ENCODE assay signal across 11 cellular contexts in genomic region chr15:89577776-89578115, GRCh38. TPM values are rescaled to one million over a fixed set of nuclear protein-coding genes. Genes with fewer than 3 reads are reported as not detected.
DNase-seq lines count a peak whose midpoint lies in the region; ATAC-seq, FAIRE-seq and TF ChIP-seq lines count a peak whose summit lies in the region.
"Had no signal": no experiment of that assay in that cellular context is flagged by ENCODE, and none has a peak within 500 bp of the region (broad histone marks: within the 10 kb centered on the region; RNA-seq: fewer than 3 reads in every experiment).

No MANE protein-coding gene starts in this region.

- H3K4me3 ChIP-seq in GM06990 (replicated peaks; ENCODE audit: low read depth, low read length) = peak overlapping the region; percentile 47
- no peak overlapping the region; the same call in 1 of the 2 replicates for H3K4me3 ChIP-seq in IMR-90 (ENCODE audit: insufficient read depth, low read depth, low read length)
- peak overlapping the region; percentile 80 for H3K4me3 ChIP-seq in GM12878
- no peak overlapping the region for H3K4me3 ChIP-seq in left ventricle myocardium inferior
- H3K4me3 ChIP-seq: heart left ventricle had no signal

- TF ChIP-seq RAD21 in IMR-90 (IDR thresholded peaks at IDR 0.05; ENCODE audit: low read length) (no peak), GM12878 (IDR thresholded peaks at IDR 0.05; ENCODE audit: insufficient read depth, low read depth, low read length) (no peak)

- no peak overlapping the region for H2AFZ ChIP-seq in IMR-90 (replicated peaks; ENCODE audit: low read length, poor library complexity)
- peak overlapping the region; percentile 28 for H2AFZ ChIP-seq in GM12878 (ENCODE audit: control insufficient read depth, low read depth, low read length)

- H3K36me3 Mint-ChIP-seq in neural crest cell (ENCODE audit: low read depth) = peaks cover 8% of the 10 kb centered on the region

- H4K20me1 ChIP-seq in IMR-90 (ENCODE audit: insufficient read depth, low read length) = peaks cover 3% of the 10 kb centered on the region; the same call in 1 of the 2 replicates
- no peaks in the 10 kb centered on the region for H4K20me1 ChIP-seq in GM12878 (ENCODE audit: control insufficient read depth, insufficient read depth)

- H3K36me3 ChIP-seq in GM06990 (ENCODE audit: control insufficient read depth, insufficient read depth, low read length) (no peaks in the 10 kb centered on the region; the same call in 1 of the 2 replicates), IMR-90 (ENCODE audit: control insufficient read depth, insufficient read depth, low read length) (peaks cover 2% of the 10 kb centered on the region; the same call in 1 of the 2 replicates), GM12878 (ENCODE audit: control insufficient read depth in 2 of 2, insufficient read depth in 2 of 2, low read length in 1 of 2) (peaks cover 2 to 4% of the 10 kb centered on the region in 2 experiments; a peak in 2 of 4 replicates), left ventricle myocardium inferior (no peaks in the 10 kb centered on the region)
- H3K36me3 ChIP-seq: heart left ventricle had no signal

- H2BK15ac ChIP-seq in IMR-90 (ENCODE audit: low read depth, low read length) = no peak overlapping the region

- H3K9me1 ChIP-seq in IMR-90 (ENCODE audit: insufficient read depth, low read length) = no peaks in the 10 kb centered on the region

- dilution Hi-C loops in IMR-90 (cut with HindIII; ENCODE audit: low sequenced_read_pairs, unreplicated experiment) = no loop called here

- no peak overlapping the region for H2BK20ac ChIP-seq in IMR-90 (ENCODE audit: low read depth, low read length)

- H3K4me1 ChIP-seq in IMR-90 (ENCODE audit: control insufficient read depth, insufficient read depth, low read length) (peaks cover 3% of the 10 kb centered on the region; the same call in 1 of the 2 replicates), GM12878 (ENCODE audit: control insufficient read depth, insufficient read depth, low read length) (peaks cover 3% of the 10 kb centered on the region; the same call in 1 of the 2 replicates), left ventricle myocardium inferior (peaks cover 11% of the 10 kb centered on the region)

- ATAC-seq in IMR-90 (ENCODE audit: low read depth) = no peak
- no peak for ATAC-seq in GM12878
- no peak for ATAC-seq in HG02610 (IDR thresholded peaks at IDR 0.05; ENCODE audit: unreplicated experiment)
- ATAC-seq: heart left ventricle had no signal

- no peak for TF ChIP-seq POLR2A in IMR-90 (IDR thresholded peaks at IDR 0.05; ENCODE audit: low read depth, low read length)
- TF ChIP-seq POLR2A in GM12878 (IDR thresholded peaks at IDR 0.05; ENCODE audit: low read depth, low read length) = no peak

- no peak overlapping the region for H3K56ac ChIP-seq in IMR-90 (ENCODE audit: extremely low read depth, insufficient read depth, low read length)

- H4K5ac ChIP-seq in IMR-90 (ENCODE audit: low read depth, low read length) = peak overlapping the region; percentile 52

- H2AK9ac ChIP-seq in IMR-90 (replicated peaks; ENCODE audit: low read depth, low read length, poor library complexity) = no peak overlapping the region

- H3K14ac ChIP-seq in IMR-90 (replicated peaks; ENCODE audit: low read depth, low read length) = no peak overlapping the region

- H3K27ac Mint-ChIP-seq in neural crest cell (ENCODE audit: unreplicated experiment) = peak overlapping the region; percentile 45

- H3K9me3 Mint-ChIP-seq in neural crest cell = no peaks in the 10 kb centered on the region

- DNase-seq in GM06990 (ENCODE audit: extremely low read depth, insufficient read length) (no peak), IMR-90 (no peak), GM12878 (ENCODE audit: low read depth, low spot score) (no peak), neural crest cell (ENCODE audit: low read depth, low spot score) (no peak), left ventricle myocardium inferior (no peak), AML-193 (lab: John Stamatoyannopoulos, UW) (no peak)
- DNase-seq: heart left ventricle; NCI-H2171; stimulated activated CD4-positive, alpha-beta T cell treated with anti-CD3 and anti-CD28 coated beads, Interleukin-2, amount 100 ng/mL, for 24 hours; substantia nigra had no signal

- H2BK5ac ChIP-seq in IMR-90 (ENCODE audit: low read depth, low read length, poor library complexity, severe bottlenecking) = no peak overlapping the region

- H3K9me3 ChIP-seq in IMR-90 (ENCODE audit: control insufficient read depth, insufficient read depth, low read length) (no peaks in the 10 kb centered on the region), GM12878 (replicated peaks; ENCODE audit: control insufficient read depth, insufficient read depth, low read length) (no peaks in the 10 kb centered on the region), left ventricle myocardium inferior (replicated peaks) (no peaks in the 10 kb centered on the region)
- H3K9me3 ChIP-seq: heart left ventricle had no signal

- peak overlapping the region; percentile 11; the same call in 1 of the 2 replicates for H3K23ac ChIP-seq in IMR-90 (ENCODE audit: low read depth, low read length)

- POLR2A ChIA-PET in IMR-90 (lab: Charles Lee; ENCODE audit: unreplicated experiment) (no interaction called here), GM12878 (lab: Charles Lee) (interaction anchor here (0.6 kb wide), 1 partner anchor 17 kb away, joined by 3 read pairs; no protein-coding TSS in a partner anchor)

- H4K91ac ChIP-seq in IMR-90 (ENCODE audit: insufficient read depth, low read depth, low read length) = no peak overlapping the region

- TF ChIP-seq CTCF in GM06990 (IDR thresholded peaks at IDR 0.05; ENCODE audit: insufficient read depth, low read length, poor library complexity, severe bottlenecking) (no peak), IMR-90 (conservative IDR thresholded peaks at IDR 0.05; ENCODE audit: low read depth, low read length) (no peak), GM12878 (IDR thresholded peaks at IDR 0.05 in 2 of 3, conservative IDR thresholded peaks at IDR 0.05 in 1 of 3; ENCODE audit: control insufficient read depth in 2 of 3, extremely low read depth in 1 of 3, insufficient read depth in 1 of 3, low read depth in 3 of 3, low read length in 3 of 3) (no peak), neural crest cell (conservative IDR thresholded peaks at IDR 0.05) (no peak), left ventricle myocardium inferior (IDR thresholded peaks at IDR 0.05; ENCODE audit: borderline replicate concordance) (no peak)

- H3K79me2 ChIP-seq in GM12878 (ENCODE audit: control insufficient read depth, insufficient read depth, low read length) = peaks cover 66% of the 10 kb centered on the region

- FAIRE-seq in GM12878 (lab: Jason Lieb, UNC) = no peak

- no peaks in the 10 kb centered on the region for H3K27me3 ChIP-seq in GM06990 (replicated peaks; ENCODE audit: control insufficient read depth, insufficient read depth, low read length)
- H3K27me3 ChIP-seq in IMR-90 (ENCODE audit: control insufficient read depth, insufficient read depth, low read length) = no peaks in the 10 kb centered on the region
- no peaks in the 10 kb centered on the region for H3K27me3 ChIP-seq in GM12878 (replicated peaks in 1 of 2; ENCODE audit: control insufficient read depth in 2 of 2, insufficient read depth in 2 of 2, low read length in 1 of 2)
- peaks cover 17% of the 10 kb centered on the region for H3K27me3 ChIP-seq in left ventricle myocardium inferior (ENCODE audit: low read depth)

- H3K18ac ChIP-seq in IMR-90 (ENCODE audit: low read depth, low read length) = no peak overlapping the region

- H3K9ac ChIP-seq in IMR-90 (ENCODE audit: low read depth, low read length) = peak overlapping the region; percentile 28; the same call in 1 of the 2 replicates
- peak overlapping the region; percentile 64 for H3K9ac ChIP-seq in GM12878 (ENCODE audit: control insufficient read depth, insufficient read depth, low read length)

- peak overlapping the region; percentile 84 for H3K4me3 Mint-ChIP-seq in neural crest cell

- H3K27ac ChIP-seq in IMR-90 (ENCODE audit: insufficient read depth, low read length) (no peak overlapping the region), GM12878 (ENCODE audit: control insufficient read depth, insufficient read depth) (no peak overlapping the region), left ventricle myocardium inferior (replicated peaks) (no peak overlapping the region)
- H3K27ac ChIP-seq: heart left ventricle had no signal

- in situ Hi-C loops in IMR-90 (cut with MboI; ENCODE audit: low sequenced_read_pairs) (no loop called here), GM12878 (cut with MboI) (loop anchor here (25.0 kb wide), 1 partner anchor 1385 kb away; the partner anchor contains the start of gene RCCD1)

- no peak overlapping the region for H2AK5ac ChIP-seq in IMR-90 (ENCODE audit: low read depth, low read length)

- peak overlapping the region; percentile 75 for H3K4me2 ChIP-seq in IMR-90 (ENCODE audit: low read depth, low read length)
- peak overlapping the region; percentile 73 for H3K4me2 ChIP-seq in GM12878 (ENCODE audit: control insufficient read depth, insufficient read depth)

- SMC1A ChIA-PET in GM12878 (lab: Charles Lee; ENCODE audit: uncharacterized antibody, unreplicated experiment) = no interaction called here

- CTCF ChIA-PET in IMR-90 (lab: Yijun Ruan, JAX) (no interaction called here), GM12878 (lab: Yijun Ruan, JAX) (interaction anchor here (1.6 kb wide), 1 partner anchor 15 kb away, joined by 3 read pairs; no protein-coding TSS in a partner anchor)

- peaks cover 39 to 56% of the 10 kb centered on the region in 2 experiments for H3K79me1 ChIP-seq in IMR-90 (ENCODE audit: low read depth in 1 of 2, low read length in 2 of 2)

- peak overlapping the region in 1 of 2 experiments; percentile 14; a peak in 2 of 4 replicates for H4K8ac ChIP-seq in IMR-90 (ENCODE audit: low read depth in 2 of 2, low read length in 2 of 2)

- no peaks in the 10 kb centered on the region for H3K27me3 Mint-ChIP-seq in neural crest cell (ENCODE audit: low read depth)

- intact Hi-C loops in IMR-90 (cut with micrococcal nuclease) (no loop called here), GM12878 (cut with micrococcal nuclease; ENCODE audit: unreplicated experiment) (no loop called here), left ventricle myocardium inferior (cut with micrococcal nuclease) (no loop called here)

- RAD21 ChIA-PET in GM12878 (lab: Charles Lee; ENCODE audit: unreplicated experiment) = no interaction called here

- WGBS in IMR-90 (ENCODE audit: extremely low coverage in 2 of 2, insufficient read length in 1 of 2), 2 experiments = no CpG with 5 or more reads among the region's 3 CpGs
- 80% methylated on average over 3 of the region's 3 CpGs for WGBS in GM12878 (ENCODE audit: insufficient coverage, insufficient replicate concordance, low lambda C conversion rate, missing lambda C conversion rate)

- no peak overlapping the region for H3K4ac ChIP-seq in IMR-90 (ENCODE audit: low read depth, low read length)

- BruUV-seq in IMR-90 (replicated peaks; lab: Mats Ljungman, UMichigan) (no TSS peak), GM12878 (replicated peaks; lab: Mats Ljungman, UMichigan) (no TSS peak)

- TF ChIP-seq EP300 in GM12878 (IDR thresholded peaks at IDR 0.05; ENCODE audit: borderline replicate concordance in 1 of 2, control insufficient read depth in 1 of 2, low read depth in 2 of 2, low read length in 2 of 2) = no peak

- no peak overlapping the region for H2BK120ac ChIP-seq in IMR-90 (ENCODE audit: low read depth, low read length)

- H3K4me1 Mint-ChIP-seq in neural crest cell = peaks cover 48% of the 10 kb centered on the region

RNA-seq across cellular contexts. Expression of gene TICRR, which starts 2.5 kb away (rescaled TPM):
- total RNA-seq in IMR-90 (2012; rRNA removed) (3.0 and 3.3 TPM in 2 replicates), GM12878 (2014; rRNA removed) (11.4 and 12.6 TPM in 2 replicates), GM12878 (2014; rRNA removed; fragmentation: Illumina TruSeq; extraction: Trizol) (10.6 and 11.0 TPM in 2 replicates), GM12878 (2021) (18.8 and 21.5 TPM in 2 replicates), neural crest cell (43.0 and 44.9 TPM in 2 replicates), left ventricle myocardium inferior (0.08 TPM)
- polyA plus RNA-seq in IMR-90 (2012; rRNA removed) (4.0 and 4.2 TPM in 2 replicates), GM12878 (2011; rRNA removed) (9.4 and 11.9 TPM in 2 replicates), GM12878 (2014; fragmentation: Illumina TruSeq; extraction: Trizol) (14.8 and 16.8 TPM in 2 replicates), GM12878 (2014; fragmentation: Nextera tagmentation; extraction: Ambion mirVana) (1 to 10 TPM in 1 of 2 experiments, under 1 TPM in 1; 0.58 to 1.1 TPM), GM12878 (2014; rRNA removed) (14.0 and 14.8 TPM in 2 replicates), GM12878 (2016; fragmentation: Nextera tagmentation; extraction: Ambion mirVana) (10 to 100 TPM in 1 of 2 experiments, 1 to 10 TPM in 1; 9.3 to 10.3 TPM)
- 1.3 and 1.5 TPM in 2 replicates for polyA plus RNA-seq in IMR-90 (2012; cell fraction: cytosol; rRNA removed)
- polyA plus RNA-seq in IMR-90 (2012; cell fraction: nucleus; rRNA removed; ENCODE audit: low replicate concordance) = 7.8 and 9.4 TPM in 2 replicates
- 33.5 and 38.8 TPM in 2 replicates for total RNA-seq in GM12878 (2013; cell fraction: nucleolus; rRNA removed)
- polyA plus RNA-seq in GM12878 (2011; ENCODE audit: low read depth) = 4.3 TPM
- 12.5 and 14.2 TPM in 2 replicates for polyA plus RNA-seq in GM12878 (2011; cell fraction: cytosol; rRNA removed)
- 54.9 and 56.3 TPM in 2 replicates for polyA plus RNA-seq in GM12878 (2011; cell fraction: nucleus; rRNA removed)
- 4.6 and 7.7 TPM in 2 replicates for polyA plus RNA-seq in GM12878 (2012)
- polyA minus RNA-seq in GM12878 (2011; rRNA and poly(A)+ RNA removed) = 19.4 and 24.5 TPM in 2 replicates
- polyA minus RNA-seq in GM12878 (2011; cell fraction: cytosol; rRNA and poly(A)+ RNA removed) = 7.8 and 10.1 TPM in 2 replicates
- 23.3 and 38.0 TPM in 2 replicates for polyA minus RNA-seq in GM12878 (2011; cell fraction: nucleus; rRNA and poly(A)+ RNA removed)

Comparison
In these comparisons a context has a peak if more than half of its experiments do, and no peak if none do; other contexts are left out.
1. H3K4me3 ChIP-seq: peak in GM06990 (single experiment) and GM12878 (single experiment); none in IMR-90 (single experiment) and left ventricle myocardium inferior (single experiment).